In genomic region chr19:14519860-14520407, GRCh38 we compare ENCODE assay signal across 8 cellular contexts. TPM values are rescaled to one million over a fixed set of nuclear protein-coding genes. Genes with fewer than 3 reads are reported as not detected.
DNase-seq lines count a peak whose midpoint lies in the region; ATAC-seq and TF ChIP-seq lines count a peak whose summit lies in the region.

No MANE protein-coding gene starts in this region.

- no peaks in the 10 kb centered on the region for H3K27me3 Mint-ChIP-seq in activated CD4-positive, alpha-beta T cell treated with anti-CD3 and anti-CD28 coated beads, Interleukin-2, amount 10 ng/mL, durations not matched to agents 7 days and 5 days
- H3K27me3 Mint-ChIP-seq in activated T-cell treated with anti-CD3 and anti-CD28 coated beads, Interleukin-2, amount 50 U/mL, for 72 hours (ENCODE audit: low read depth): no peaks in the 10 kb centered on the region

- no peak for TF ChIP-seq CTCF in thyroid gland (IDR thresholded peaks at IDR 0.05)

- H3K27me3 ChIP-seq in thyroid gland: no peaks in the 10 kb centered on the region

- H3K27ac Mint-ChIP-seq in activated CD4-positive, alpha-beta T cell treated with anti-CD3 and anti-CD28 coated beads, Interleukin-2, amount 10 ng/mL, durations not matched to agents 7 days and 5 days: peak overlapping the region; percentile 98
- peak overlapping the region; percentile 84 for H3K27ac Mint-ChIP-seq in activated T-cell treated with anti-CD3 and anti-CD28 coated beads, Interleukin-2, amount 50 U/mL, for 72 hours

- H3K27ac ChIP-seq in thyroid gland: peak overlapping the region in 2 of 3 donors; percentile 91 to 100

- peak overlapping the region; percentile 94 for H3K4me3 Mint-ChIP-seq in activated CD4-positive, alpha-beta T cell treated with anti-CD3 and anti-CD28 coated beads, Interleukin-2, amount 10 ng/mL, durations not matched to agents 7 days and 5 days
- H3K4me3 Mint-ChIP-seq in activated T-cell treated with anti-CD3 and anti-CD28 coated beads, Interleukin-2, amount 50 U/mL, for 72 hours: peak overlapping the region; percentile 88 to 89

- DNase-seq in activated CD4-positive, alpha-beta T cell treated with anti-CD3 and anti-CD28 coated beads, Interleukin-2, amount 10 ng/mL, durations not matched to agents 7 days and 5 days: no peak
- DNase-seq in activated CD4-positive, alpha-beta T cell treated with anti-CD3 and anti-CD28 coated beads, Interleukin-2, amount 50 U/mL, for 1 hour: no peak
- DNase-seq in activated T-cell treated with anti-CD3 and anti-CD28 coated beads, Interleukin-2, amount 50 U/mL, for 72 hours: peak in 1 of 2 donors; percentile 48
- peak; percentile 100 for DNase-seq in kidney tubule cell (ENCODE audit: low spot score)
- no peak for DNase-seq in thyroid gland
- DNase-seq in KBM-7: no peak

- no peak for TF ChIP-seq POLR2A in thyroid gland (IDR thresholded peaks at IDR 0.05)

- peaks cover 19 to 32% of the 10 kb centered on the region in 2 donors for H3K4me1 ChIP-seq in thyroid gland

- POLR2A ChIA-PET in activated CD4-positive, alpha-beta T cell treated with anti-CD3 and anti-CD28 coated beads, Interleukin-2, amount 10 ng/mL, durations not matched to agents 7 days and 5 days (lab: Charles Lee): interaction anchor here (0.6 kb wide), 1 partner anchor 35 kb away, joined by 3 read pairs; no protein-coding TSS in a partner anchor

- 52 to 73% methylated on average over 2 of the region's 2 CpGs for WGBS in thyroid gland, 2 donors

- in situ Hi-C loops in KBM-7 (cut with MboI; ENCODE audit: low pct_unique_long_range_greater_than_20kb, low sequenced_read_pairs): no loop called here

- ATAC-seq in activated T-cell treated with anti-CD3 and anti-CD28 coated beads, Interleukin-2, amount 50 U/mL, for 72 hours (replicated peaks in 1 of 2): peak in 1 of 2 donors; percentile 15
- ATAC-seq in GM18519 (IDR thresholded peaks at IDR 0.05; ENCODE audit: low FRiP score, unreplicated experiment): no peak
- no peak for ATAC-seq in HG02610 (IDR thresholded peaks at IDR 0.05; ENCODE audit: unreplicated experiment)

- intact Hi-C loops in thyroid gland (cut with DNase I): no loop called here

- no peaks in the 10 kb centered on the region for H3K9me3 ChIP-seq in thyroid gland

- peaks cover 69% of the 10 kb centered on the region for H3K4me1 Mint-ChIP-seq in activated CD4-positive, alpha-beta T cell treated with anti-CD3 and anti-CD28 coated beads, Interleukin-2, amount 10 ng/mL, durations not matched to agents 7 days and 5 days
- peaks cover 62% of the 10 kb centered on the region for H3K4me1 Mint-ChIP-seq in activated T-cell treated with anti-CD3 and anti-CD28 coated beads, Interleukin-2, amount 50 U/mL, for 72 hours (ENCODE audit: low read depth)

- H3K9me3 Mint-ChIP-seq in activated CD4-positive, alpha-beta T cell treated with anti-CD3 and anti-CD28 coated beads, Interleukin-2, amount 10 ng/mL, durations not matched to agents 7 days and 5 days: no peaks in the 10 kb centered on the region
- no peaks in the 10 kb centered on the region for H3K9me3 Mint-ChIP-seq in activated T-cell treated with anti-CD3 and anti-CD28 coated beads, Interleukin-2, amount 50 U/mL, for 72 hours

- peaks cover 15 to 17% of the 10 kb centered on the region in 2 donors for H3K36me3 ChIP-seq in thyroid gland

- H3K4me3 ChIP-seq in thyroid gland (replicated peaks in 1 of 3): no peak overlapping the region

- peaks cover 31% of the 10 kb centered on the region for H3K36me3 Mint-ChIP-seq in activated CD4-positive, alpha-beta T cell treated with anti-CD3 and anti-CD28 coated beads, Interleukin-2, amount 10 ng/mL, durations not matched to agents 7 days and 5 days (ENCODE audit: low read depth)
- H3K36me3 Mint-ChIP-seq in activated T-cell treated with anti-CD3 and anti-CD28 coated beads, Interleukin-2, amount 50 U/mL, for 72 hours (ENCODE audit: insufficient read depth in 2 of 2): peaks cover 19 to 25% of the 10 kb centered on the region in 2 donors

- CTCF ChIA-PET in activated CD4-positive, alpha-beta T cell treated with anti-CD3 and anti-CD28 coated beads, Interleukin-2, amount 10 ng/mL, durations not matched to agents 7 days and 5 days (lab: Charles Lee): no interaction called here

RNA-seq across cellular contexts. Expression of gene DNAJB1, which starts 1.7 kb away (rescaled TPM):
- total RNA-seq in activated CD4-positive, alpha-beta T cell treated with anti-CD3 and anti-CD28 coated beads, Interleukin-2, amount 10 ng/mL, durations not matched to agents 7 days and 5 days: 100 to 1,000 TPM in 1 of 2 experiments, 10 to 100 TPM in 1; 89.7 to 100 TPM
- 10 to 100 TPM; 62.5 to 64.1 TPM for total RNA-seq in activated T-cell treated with anti-CD3 and anti-CD28 coated beads, Interleukin-2, amount 50 U/mL, for 72 hours
- 10 to 100 TPM; 49.1 to 61.1 (median 55.3) TPM for total RNA-seq in thyroid gland

RNA-seq across cellular contexts. Expression of gene TECR, which starts 9.5 kb away (rescaled TPM):
- total RNA-seq in activated CD4-positive, alpha-beta T cell treated with anti-CD3 and anti-CD28 coated beads, Interleukin-2, amount 10 ng/mL, durations not matched to agents 7 days and 5 days: 100 to 1,000 TPM; 169 to 190 TPM
- total RNA-seq in activated T-cell treated with anti-CD3 and anti-CD28 coated beads, Interleukin-2, amount 50 U/mL, for 72 hours: 100 to 1,000 TPM; 105 to 106 TPM
- total RNA-seq in thyroid gland: 100 to 1,000 TPM in 2 of 4 donors, 10 to 100 TPM in 2; 75.5 to 126 (median 99.0) TPM

RNA-seq across cellular contexts. Expression of gene GIPC1, which starts 24.0 kb away (rescaled TPM):
- 10 to 100 TPM; 36.5 to 47.2 TPM for total RNA-seq in activated CD4-positive, alpha-beta T cell treated with anti-CD3 and anti-CD28 coated beads, Interleukin-2, amount 10 ng/mL, durations not matched to agents 7 days and 5 days
- 10 to 100 TPM; 24.1 to 28.6 TPM for total RNA-seq in activated T-cell treated with anti-CD3 and anti-CD28 coated beads, Interleukin-2, amount 50 U/mL, for 72 hours
- 10 to 100 TPM; 34.7 to 93.7 (median 55.4) TPM for total RNA-seq in thyroid gland

RNA-seq across cellular contexts. Expression of gene PTGER1, which starts 44.8 kb away (rescaled TPM):
- under 1 TPM; 0.19 to 0.27 TPM for total RNA-seq in activated CD4-positive, alpha-beta T cell treated with anti-CD3 and anti-CD28 coated beads, Interleukin-2, amount 10 ng/mL, durations not matched to agents 7 days and 5 days
- total RNA-seq in activated T-cell treated with anti-CD3 and anti-CD28 coated beads, Interleukin-2, amount 50 U/mL, for 72 hours: under 1 TPM; 0.38 to 0.39 TPM
- total RNA-seq in thyroid gland: 1 to 10 TPM in 1 of 4 donors, not detected in 3; 1.5 TPM

RNA-seq across cellular contexts. Expression of gene NDUFB7, which starts 51.9 kb away (rescaled TPM):
- total RNA-seq in activated CD4-positive, alpha-beta T cell treated with anti-CD3 and anti-CD28 coated beads, Interleukin-2, amount 10 ng/mL, durations not matched to agents 7 days and 5 days: 100 to 1,000 TPM; 121 to 123 TPM
- total RNA-seq in activated T-cell treated with anti-CD3 and anti-CD28 coated beads, Interleukin-2, amount 50 U/mL, for 72 hours: 10 to 100 TPM; 78.5 to 87.0 TPM
- total RNA-seq in thyroid gland: 100 to 1,000 TPM; 208 to 584 (median 422) TPM
